In the genomic region with DNA sequence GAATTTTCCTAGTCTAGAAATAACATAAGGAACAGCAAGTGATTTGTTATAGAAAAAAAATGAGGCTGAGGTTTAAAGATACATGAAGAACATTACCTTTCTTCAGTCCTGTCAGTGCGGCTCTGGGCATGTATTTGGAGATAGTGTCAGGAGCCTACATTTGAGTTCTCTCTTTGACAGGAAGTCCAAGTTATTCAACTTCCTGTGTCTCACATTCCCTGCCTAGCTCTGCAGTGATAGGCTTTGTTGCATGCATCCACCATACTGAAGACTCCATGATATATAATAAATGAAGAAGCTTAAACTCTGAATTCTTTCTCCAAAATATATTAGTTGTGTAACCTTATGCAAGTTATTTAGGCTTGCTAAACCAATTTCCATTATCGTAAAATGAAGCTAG, we compare ENCODE assay signal across 34 cellular contexts.
"Had no signal": no experiment of that assay in that cellular context is flagged by ENCODE, and none has a peak within 500 bp of the region (broad histone marks: within the 10 kb centered on the region; RNA-seq: fewer than 3 reads in every experiment).

No MANE protein-coding gene starts in this region.

- H3K9me3 ChIP-seq: Peyer's patch had no signal

- H3K27ac ChIP-seq: brain microvascular endothelial cell, cardiac muscle cell, Peyer's patch, WERI-Rb-1 had no signal

- H3K36me3 ChIP-seq: brain microvascular endothelial cell, cardiac muscle cell, Peyer's patch, WERI-Rb-1 had no signal

- H3K36me3 Mint-ChIP-seq: activated CD8-positive, alpha-beta memory T cell treated with anti-CD3 and anti-CD28 coated beads, Interleukin-2, amount 10 ng/mL, durations not matched to agents 7 days and 5 days; activated naive CD4-positive, alpha-beta T cell treated with anti-CD3 and anti-CD28 coated beads, Interleukin-2, amount 10 ng/mL, durations not matched to agents 7 days and 5 days; activated naive CD8-positive, alpha-beta T cell; T-cell had no signal

- H3K27me3 Mint-ChIP-seq: activated CD4-positive, alpha-beta memory T cell treated with anti-CD3 and anti-CD28 coated beads, Interleukin-2, amount 10 ng/mL, durations not matched to agents 7 days and 5 days; activated CD8-positive, alpha-beta memory T cell treated with anti-CD3 and anti-CD28 coated beads, Interleukin-2, amount 10 ng/mL, durations not matched to agents 7 days and 5 days; activated naive CD4-positive, alpha-beta T cell treated with anti-CD3 and anti-CD28 coated beads, Interleukin-2, amount 10 ng/mL, durations not matched to agents 7 days and 5 days; activated naive CD8-positive, alpha-beta T cell; activated naive CD8-positive, alpha-beta T cell treated with anti-CD3 and anti-CD28 coated beads, Interleukin-2, amount 50 U/mL, for 24 hours; central memory CD8-positive, alpha-beta T cell; T-cell; T-helper 17 cell had no signal

- H3K4me1 Mint-ChIP-seq: activated CD4-positive, alpha-beta memory T cell treated with anti-CD3 and anti-CD28 coated beads, Interleukin-2, amount 10 ng/mL, durations not matched to agents 7 days and 5 days; activated CD8-positive, alpha-beta memory T cell treated with anti-CD3 and anti-CD28 coated beads, Interleukin-2, amount 10 ng/mL, durations not matched to agents 7 days and 5 days; activated naive CD4-positive, alpha-beta T cell treated with anti-CD3 and anti-CD28 coated beads, Interleukin-2, amount 10 ng/mL, durations not matched to agents 7 days and 5 days; activated naive CD8-positive, alpha-beta T cell treated with anti-CD3 and anti-CD28 coated beads, Interleukin-2, amount 50 U/mL, for 24 hours; central memory CD8-positive, alpha-beta T cell; T-helper 17 cell had no signal

- H3K4me3 ChIP-seq: cardiac muscle cell, Peyer's patch had no signal

- H3K27me3 ChIP-seq: brain microvascular endothelial cell, cardiac muscle cell, Peyer's patch had no signal

- H3K9me3 Mint-ChIP-seq: activated CD4-positive, alpha-beta memory T cell treated with anti-CD3 and anti-CD28 coated beads, Interleukin-2, amount 10 ng/mL, durations not matched to agents 7 days and 5 days; activated naive CD4-positive, alpha-beta T cell treated with anti-CD3 and anti-CD28 coated beads, Interleukin-2, amount 10 ng/mL, durations not matched to agents 7 days and 5 days; activated naive CD8-positive, alpha-beta T cell treated with anti-CD3 and anti-CD28 coated beads, Interleukin-2, amount 50 U/mL, for 24 hours; central memory CD8-positive, alpha-beta T cell; T-cell had no signal

- H3K4me1 ChIP-seq: Peyer's patch had no signal

- DNase-seq: activated CD4-positive, alpha-beta memory T cell treated with anti-CD3 and anti-CD28 coated beads, Interleukin-2, amount 10 ng/mL, durations not matched to agents 7 days and 5 days; activated CD4-positive, alpha-beta T cell treated with anti-CD3 and anti-CD28 coated beads for 1 hour; activated CD4-positive, alpha-beta T cell treated with anti-CD3 and anti-CD28 coated beads for 48 hours; activated CD4-positive, CD25-positive, alpha-beta regulatory T cell; activated CD8-positive, alpha-beta memory T cell treated with anti-CD3 and anti-CD28 coated beads for 24 hours; activated CD8-positive, alpha-beta memory T cell treated with anti-CD3 and anti-CD28 coated beads, Interleukin-2, amount 10 ng/mL, durations not matched to agents 7 days and 5 days; activated CD8-positive, alpha-beta memory T cell treated with anti-CD3 and anti-CD28 coated beads, Interleukin-2, amount 50 U/mL, for 48 hours; activated effector memory CD4-positive, alpha-beta T cell treated with Interleukin-2 at 50 U/mL for 16 hours; activated naive CD4-positive, alpha-beta T cell treated with anti-CD3 and anti-CD28 coated beads, Interleukin-2, amount 10 ng/mL, durations not matched to agents 7 days and 5 days; activated naive CD8-positive, alpha-beta T cell treated with anti-CD3 and anti-CD28 coated beads, Interleukin-2, amount 50 U/mL, for 24 hours; activated T-cell treated with anti-CD3 and anti-CD28 coated beads, Interleukin-2, amount 50 U/mL, for 48 hours; anterior cingulate cortex; brain microvascular endothelial cell; KBM-7; MM.1S; NCI-H1092; NCI-H1436 treated with DMSO at 0.1 percent for 48 hours; NCI-H1694 treated with DMSO at 0.1 percent for 48 hours; NCI-H2029; NCI-H510A; NCI-H526; NCI-H748 treated with DMSO at 0.1 percent for 48 hours; NK-92 treated with Interleukin-12 subunit alpha and Interleukin-12 subunit beta, amount 100 ng/mL, for 24 hours; PC-3; Peyer's patch; RPMI8226; SIG-M5; T-cell; T-helper 17 cell; T-helper 9 cell; WERI-Rb-1 had no signal

- H3K27ac Mint-ChIP-seq: activated CD4-positive, alpha-beta memory T cell treated with anti-CD3 and anti-CD28 coated beads, Interleukin-2, amount 10 ng/mL, durations not matched to agents 7 days and 5 days; activated CD8-positive, alpha-beta memory T cell treated with anti-CD3 and anti-CD28 coated beads, Interleukin-2, amount 10 ng/mL, durations not matched to agents 7 days and 5 days; activated naive CD4-positive, alpha-beta T cell treated with anti-CD3 and anti-CD28 coated beads, Interleukin-2, amount 10 ng/mL, durations not matched to agents 7 days and 5 days; activated naive CD8-positive, alpha-beta T cell; activated naive CD8-positive, alpha-beta T cell treated with anti-CD3 and anti-CD28 coated beads, Interleukin-2, amount 50 U/mL, for 24 hours; T-cell; T-helper 17 cell had no signal

- ATAC-seq: activated CD8-positive, alpha-beta memory T cell treated with anti-CD3 and anti-CD28 coated beads, Interleukin-2, amount 10 ng/mL, durations not matched to agents 7 days and 5 days; activated naive CD8-positive, alpha-beta T cell treated with anti-CD3 and anti-CD28 coated beads, Interleukin-2, amount 50 U/mL, for 24 hours; PC-3; T-cell; T-helper 17 cell had no signal

- H3K4me3 Mint-ChIP-seq: activated CD4-positive, alpha-beta memory T cell treated with anti-CD3 and anti-CD28 coated beads, Interleukin-2, amount 10 ng/mL, durations not matched to agents 7 days and 5 days; activated CD8-positive, alpha-beta memory T cell treated with anti-CD3 and anti-CD28 coated beads, Interleukin-2, amount 10 ng/mL, durations not matched to agents 7 days and 5 days; activated naive CD4-positive, alpha-beta T cell treated with anti-CD3 and anti-CD28 coated beads, Interleukin-2, amount 10 ng/mL, durations not matched to agents 7 days and 5 days; activated naive CD8-positive, alpha-beta T cell; activated naive CD8-positive, alpha-beta T cell treated with anti-CD3 and anti-CD28 coated beads, Interleukin-2, amount 50 U/mL, for 24 hours; central memory CD8-positive, alpha-beta T cell; T-cell; T-helper 17 cell had no signal
